Comparison of ENCODE assay signal across 18 cellular contexts in genomic region chr5:69129413-69129812, GRCh38. TPM values are rescaled to one million over a fixed set of nuclear protein-coding genes. Genes with fewer than 3 reads are reported as not detected.
DNase-seq lines count a peak whose midpoint lies in the region; FAIRE-seq and TF ChIP-seq lines count a peak whose summit lies in the region.
"Had no signal": no experiment of that assay in that cellular context is flagged by ENCODE, and none has a peak within 500 bp of the region (broad histone marks: within the 10 kb centered on the region; RNA-seq: fewer than 3 reads in every experiment).

No MANE protein-coding gene starts in this region.

- H3K9me3 ChIP-seq in PC-9 (ENCODE audit: insufficient read depth, low read depth): no peaks in the 10 kb centered on the region
- H3K9me3 ChIP-seq: right lobe of liver had no signal

- H3K36me3 ChIP-seq in PC-9 (ENCODE audit: low read depth): no peaks in the 10 kb centered on the region; the same call in none of the 2 replicates

- no peaks in the 10 kb centered on the region for H3F3A ChIP-seq in PC-9 (ENCODE audit: insufficient read depth, low read depth)

- POLR2A ChIA-PET in RWPE1 (lab: Yijun Ruan, JAX; ENCODE audit: low non-redundant PET): no interaction called here
- POLR2A ChIA-PET in PC-9 (lab: Charles Lee; ENCODE audit: unreplicated experiment): no interaction called here

- H2AFZ ChIP-seq in PC-9: no peak overlapping the region

- H3K9me2 ChIP-seq in PC-9 (ENCODE audit: insufficient read depth): no peaks in the 10 kb centered on the region

- H3K4me3 ChIP-seq in fibroblast of mammary gland (ENCODE audit: control insufficient read depth, low read depth, low read length) (no peak overlapping the region), PC-9 (no peak overlapping the region)
- H3K4me3 ChIP-seq: cardiac muscle cell, lung, right lobe of liver had no signal

- CTCF ChIA-PET in RWPE1 (lab: Yijun Ruan, JAX): no interaction called here
- CTCF ChIA-PET in PC-9 (lab: Charles Lee): no interaction called here

- H3K79me2 ChIP-seq in PC-9 (ENCODE audit: low read depth): no peaks in the 10 kb centered on the region

- H3K4me2 ChIP-seq in PC-9: no peak overlapping the region

- H3K27ac ChIP-seq in RWPE1: no peak overlapping the region
- H3K27ac ChIP-seq in PC-9: no peak overlapping the region
- H3K27ac ChIP-seq: cardiac muscle cell, right lobe of liver had no signal

- H4K20me1 ChIP-seq in PC-9 (ENCODE audit: insufficient read depth): no peaks in the 10 kb centered on the region

- BruUV-seq in PC-9 (replicated peaks; lab: Mats Ljungman, UMichigan): no TSS peak

- no peaks in the 10 kb centered on the region for H3K27me3 ChIP-seq in PC-9 (ENCODE audit: insufficient read depth, low read depth)
- H3K27me3 ChIP-seq: cardiac muscle cell, right lobe of liver had no signal

- no peak for TF ChIP-seq CTCF in RWPE1 (conservative IDR thresholded peaks at IDR 0.05; ENCODE audit: low read depth)
- no peak for TF ChIP-seq CTCF in fibroblast of mammary gland (conservative IDR thresholded peaks at IDR 0.05; ENCODE audit: control insufficient read depth, insufficient read depth, low read depth, low read length)
- TF ChIP-seq CTCF in PC-9 (conservative IDR thresholded peaks at IDR 0.05): no peak

- peak; percentile 39 for FAIRE-seq in G401.6 (lab: Jason Lieb, UNC)
- FAIRE-seq: endometrium had no signal

- H3K4me1 ChIP-seq in PC-9 (replicated peaks; ENCODE audit: insufficient read depth): no peaks in the 10 kb centered on the region

- DNase-seq in RWPE1 (ENCODE audit: low spot score) (peak; percentile 56), fibroblast of mammary gland (ENCODE audit: low read depth) (peak; percentile 92), stromal cell of bone marrow (ENCODE audit: low read depth) (peak; percentile 34), C1 segment of cervical spinal cord (lab: John Stamatoyannopoulos, UW) (no peak), PC-9 (no peak)
- DNase-seq in stimulated activated CD4-positive, alpha-beta T cell treated with anti-CD3 and anti-CD28 coated beads, Interleukin-2, amount 100 ng/mL, for 24 hours: no peak
- DNase-seq: activated CD4-positive, alpha-beta memory T cell treated with anti-CD3 and anti-CD28 coated beads for 36 hours; activated effector memory CD4-positive, alpha-beta T cell treated with Interleukin-2 at 50 U/mL for 16 hours; DMS79 treated with DMSO at 0.1 percent for 48 hours; Kasumi-1; NCI-H2029; NCI-H774; right lobe of liver; SHP77 had no signal

- intact Hi-C loops in PC-9 (cut with micrococcal nuclease; ENCODE audit: unreplicated experiment): no loop called here

RNA-seq across cellular contexts. Expression of gene SLC30A5, which starts 35.6 kb away (rescaled TPM):
- total RNA-seq in PC-9 (2021): 35.2 and 36.0 TPM in 2 replicates

RNA-seq across cellular contexts. Expression of gene CCNB1, which starts 37.5 kb away (rescaled TPM):
- total RNA-seq in PC-9 (2021): 174 and 248 TPM in 2 replicates

RNA-seq across cellular contexts. Expression of gene CENPH, which starts 60.0 kb away (rescaled TPM):
- total RNA-seq in PC-9 (2021): 30.1 and 45.7 TPM in 2 replicates

Comparison
In these comparisons a context has a peak if more than half of its experiments do, and no peak if none do; other contexts are left out.
1. DNase-seq: peak in RWPE1 (single experiment), fibroblast of mammary gland (single experiment) and stromal cell of bone marrow (single experiment); none in C1 segment of cervical spinal cord (0 of 14), PC-9 (0 of 2) and stimulated activated CD4-positive, alpha-beta T cell treated with anti-CD3 and anti-CD28 coated beads, Interleukin-2, amount 100 ng/mL, for 24 hours (0 of 2).